In the genomic region with DNA sequence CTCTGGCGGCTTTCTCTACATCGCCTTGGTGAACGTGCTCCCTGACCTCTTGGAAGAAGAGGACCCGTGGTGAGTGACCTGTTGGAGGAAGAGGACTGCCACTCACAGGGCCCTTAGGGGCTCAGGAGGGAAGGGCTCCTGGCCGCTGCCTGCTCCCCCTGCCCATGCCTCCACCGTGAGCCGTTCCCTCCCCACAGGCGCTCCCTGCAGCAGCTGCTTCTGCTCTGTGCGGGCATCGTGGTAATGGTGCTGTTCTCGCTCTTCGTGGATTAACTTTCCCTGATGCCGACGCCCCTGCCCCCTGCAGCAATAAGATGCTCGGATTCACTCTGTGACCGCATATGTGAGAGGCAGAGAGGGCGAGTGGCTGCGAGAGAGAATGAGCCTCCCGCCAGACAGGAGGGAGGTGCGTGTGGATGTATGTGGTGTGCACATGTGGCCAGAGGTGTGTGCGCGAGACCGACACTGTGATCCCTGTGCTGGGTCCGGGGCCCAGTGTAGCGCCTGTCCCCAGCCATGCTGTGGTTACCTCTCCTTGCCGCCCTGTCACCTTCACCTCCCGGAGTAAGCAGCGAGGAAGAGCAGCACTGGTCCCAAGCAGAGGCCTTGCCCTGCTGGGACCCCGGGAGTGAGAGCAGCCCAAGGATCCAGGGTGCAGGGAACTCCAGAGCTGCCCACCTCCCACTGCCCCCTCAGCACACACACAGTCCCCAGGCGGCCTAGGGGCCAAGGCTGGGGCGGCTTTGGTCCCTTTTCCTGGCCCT, we compare ENCODE assay signal across 9 cellular contexts. TPM values are rescaled to one million over a fixed set of nuclear protein-coding genes. Genes with fewer than 3 reads are reported as not detected.
DNase-seq lines count a peak whose midpoint lies in the region; ATAC-seq and TF ChIP-seq lines count a peak whose summit lies in the region.
"Had no signal": no experiment of that assay in that cellular context is flagged by ENCODE, and none has a peak within 500 bp of the region (broad histone marks: within the 10 kb centered on the region; RNA-seq: fewer than 3 reads in every experiment).

No MANE protein-coding gene starts in this region.

- H3K4me3 ChIP-seq in PC-3 (ENCODE audit: low read length) (no peak overlapping the region), esophagus squamous epithelium (no peak overlapping the region), spleen (no peak overlapping the region)
- H3K4me3 ChIP-seq in CD8-positive, alpha-beta T cell (ENCODE audit: low read depth, low read length), result no peak overlapping the region

- CTCF ChIA-PET in PC-3 (lab: Charles Lee), result interaction anchor here (0.5 kb wide), 1 partner anchor 211 kb away, joined by 3 read pairs; no protein-coding TSS in a partner anchor
- CTCF ChIA-PET in CD8-positive, alpha-beta T cell (lab: Charles Lee), result interaction anchor here (2.6 to 7.1 kb wide), 2 partner anchors 42 to 43 kb away, joined by 17 to 139 read pairs; no protein-coding TSS in a partner anchor

- TF ChIP-seq CTCF in PC-3 (conservative IDR thresholded peaks at IDR 0.05; ENCODE audit: low read depth, low read length) (no peak), esophagus squamous epithelium (IDR thresholded peaks at IDR 0.05) (no peak), spleen (IDR thresholded peaks at IDR 0.05 in 8 of 11, conservative IDR thresholded peaks at IDR 0.05 in 3 of 11) (no peak)
- TF ChIP-seq CTCF in CD8-positive, alpha-beta T cell (IDR thresholded peaks at IDR 0.05), result no peak

- H3K4me3 Mint-ChIP-seq in activated T-helper 2 cell treated with anti-CD3 and anti-CD28 coated beads, Interferon-gamma antibody, Interleukin-2, Interleukin-4, amounts not matched to agents 10 μg/mL and 5 μg/mL and 100 μg/mL, durations not matched to agents 14 hours and 24 hours and 36 hours (ENCODE audit: low read depth), result no peak overlapping the region
- no peak overlapping the region for H3K4me3 Mint-ChIP-seq in CD8-positive, alpha-beta T cell
- H3K4me3 Mint-ChIP-seq: activated CD8-positive, alpha-beta T cell treated with anti-CD3 and anti-CD28 coated beads, Interleukin-2, amount 10 ng/mL, durations not matched to agents 7 days and 5 days; memory B cell had no signal

- intact Hi-C loops in PC-3 (cut with micrococcal nuclease), result no loop called here
- intact Hi-C loops in esophagus squamous epithelium (cut with DNase I), result no loop called here
- intact Hi-C loops in spleen (cut with DNase I; ENCODE audit: low total_unique reads), result no loop called here
- intact Hi-C loops in activated T-helper 2 cell treated with anti-CD3 and anti-CD28 coated beads, Interferon-gamma antibody, Interleukin-2, Interleukin-4, amounts not matched to agents 10 μg/mL and 5 μg/mL and 100 μg/mL, durations not matched to agents 14 hours and 24 hours and 36 hours (cut with micrococcal nuclease), result no loop called here
- intact Hi-C loops in CD8-positive, alpha-beta T cell (cut with DNase I, micrococcal nuclease), result loop anchor here in 1 of 2 experiments (10.0 kb wide), 1 partner anchor 430 kb away; a partner anchor contains a TSS

- no peaks in the 10 kb centered on the region for H3K9me3 Mint-ChIP-seq in activated T-helper 2 cell treated with anti-CD3 and anti-CD28 coated beads, Interferon-gamma antibody, Interleukin-2, Interleukin-4, amounts not matched to agents 10 μg/mL and 5 μg/mL and 100 μg/mL, durations not matched to agents 14 hours and 24 hours and 36 hours
- H3K9me3 Mint-ChIP-seq in CD8-positive, alpha-beta T cell, result no peaks in the 10 kb centered on the region
- H3K9me3 Mint-ChIP-seq: memory B cell had no signal

- H3K9ac ChIP-seq in PC-3 (ENCODE audit: low read length), result no peak overlapping the region

- no peak overlapping the region for H2AFZ ChIP-seq in PC-3 (ENCODE audit: low read length)

- H3F3A ChIP-seq in PC-3 (ENCODE audit: low read length, unreplicated experiment), result peaks cover 3% of the 10 kb centered on the region

- peaks cover 35% of the 10 kb centered on the region for H3K36me3 Mint-ChIP-seq in activated T-helper 2 cell treated with anti-CD3 and anti-CD28 coated beads, Interferon-gamma antibody, Interleukin-2, Interleukin-4, amounts not matched to agents 10 μg/mL and 5 μg/mL and 100 μg/mL, durations not matched to agents 14 hours and 24 hours and 36 hours (ENCODE audit: low read depth)
- peaks cover 53% of the 10 kb centered on the region for H3K36me3 Mint-ChIP-seq in CD8-positive, alpha-beta T cell

- H3K79me2 ChIP-seq in PC-3 (ENCODE audit: low read length), result peaks cover 8% of the 10 kb centered on the region

- H3K4me1 ChIP-seq in PC-3 (ENCODE audit: insufficient read depth, low read length) (peaks cover 20% of the 10 kb centered on the region), esophagus squamous epithelium (peaks cover 12 to 61% (median 35%) of the 10 kb centered on the region in 3 donors), spleen (peaks cover under 1 to 39% (median 21%) of the 10 kb centered on the region in 6 donors)
- H3K4me1 ChIP-seq in CD8-positive, alpha-beta T cell (ENCODE audit: insufficient read depth, low read length), result no peaks in the 10 kb centered on the region

- POLR2A ChIA-PET in PC-3 (lab: Charles Lee; ENCODE audit: unreplicated experiment), result interaction anchor here (0.6 kb wide), 1 partner anchor 69 kb away, joined by 8 read pairs; no protein-coding TSS in a partner anchor
- POLR2A ChIA-PET in CD8-positive, alpha-beta T cell (lab: Charles Lee), result no interaction called here

- in situ Hi-C loops in KBM-7 (cut with MboI; ENCODE audit: low pct_unique_long_range_greater_than_20kb, low sequenced_read_pairs), result loop anchor here (25.0 kb wide), 1 partner anchor 153 kb away; a partner anchor contains a TSS

- 73 to 86% methylated on average over 7 to 14 of the region's 31 CpGs for WGBS in esophagus squamous epithelium, 2 donors
- 85 to 92% (median 90%) methylated on average over 24 to 31 of the region's 31 CpGs for WGBS in spleen, 5 donors

- H3K9me2 ChIP-seq in PC-3 (replicated peaks; ENCODE audit: low read length), result no peaks in the 10 kb centered on the region

- BruUV-seq in PC-3 (replicated peaks; lab: Mats Ljungman, UMichigan), result no TSS peak

- DNase-seq in PC-3 (no peak), esophagus squamous epithelium (lab: John Stamatoyannopoulos, UW) (no peak), spleen (no peak), KBM-7 (no peak)
- DNase-seq in activated T-helper 2 cell treated with anti-CD3 and anti-CD28 coated beads, Interferon-gamma antibody, Interleukin-2, Interleukin-4, amounts not matched to agents 10 μg/mL and 5 μg/mL and 100 μg/mL, durations not matched to agents 14 hours and 24 hours and 36 hours (ENCODE audit: low spot score), result no peak
- DNase-seq in CD8-positive, alpha-beta T cell, result no peak
- DNase-seq: activated CD8-positive, alpha-beta T cell treated with anti-CD3 and anti-CD28 coated beads, Interleukin-2, amount 10 ng/mL, durations not matched to agents 7 days and 5 days; effector CD4-positive, alpha-beta T cell had no signal

- H3K4me2 ChIP-seq in PC-3 (ENCODE audit: low read length), result peak overlapping the region; percentile 44; the same call in 1 of the 2 replicates

- H3K27ac Mint-ChIP-seq in activated T-helper 2 cell treated with anti-CD3 and anti-CD28 coated beads, Interferon-gamma antibody, Interleukin-2, Interleukin-4, amounts not matched to agents 10 μg/mL and 5 μg/mL and 100 μg/mL, durations not matched to agents 14 hours and 24 hours and 36 hours, result no peak overlapping the region
- H3K27ac Mint-ChIP-seq in CD8-positive, alpha-beta T cell, result no peak overlapping the region
- H3K27ac Mint-ChIP-seq: activated CD8-positive, alpha-beta T cell treated with anti-CD3 and anti-CD28 coated beads, Interleukin-2, amount 10 ng/mL, durations not matched to agents 7 days and 5 days; memory B cell had no signal

- no peaks in the 10 kb centered on the region for H3K4me1 Mint-ChIP-seq in activated T-helper 2 cell treated with anti-CD3 and anti-CD28 coated beads, Interferon-gamma antibody, Interleukin-2, Interleukin-4, amounts not matched to agents 10 μg/mL and 5 μg/mL and 100 μg/mL, durations not matched to agents 14 hours and 24 hours and 36 hours (ENCODE audit: low read depth)
- H3K4me1 Mint-ChIP-seq in CD8-positive, alpha-beta T cell (ENCODE audit: low read depth), result peaks cover under 1% of the 10 kb centered on the region

- H3K27ac ChIP-seq in PC-3 (ENCODE audit: low read length) (peak overlapping the region; percentile 46), esophagus squamous epithelium (peak overlapping the region; percentile 78 to 91 (median 86)), spleen (peak overlapping the region in 5 of 8 donors; percentile 35 to 73 (median 54))
- no peak overlapping the region for H3K27ac ChIP-seq in CD8-positive, alpha-beta T cell (ENCODE audit: low read depth, low read length)

- H3K36me3 ChIP-seq in PC-3 (ENCODE audit: low read depth, low read length) (peaks cover 13% of the 10 kb centered on the region), esophagus squamous epithelium (peaks cover 24 to 82% (median 24%) of the 10 kb centered on the region in 3 donors), spleen (peaks cover 0 to 98% (median 58%) of the 10 kb centered on the region in 6 donors)
- peaks cover 12% of the 10 kb centered on the region for H3K36me3 ChIP-seq in CD8-positive, alpha-beta T cell (ENCODE audit: insufficient read depth, low read length)

- no peaks in the 10 kb centered on the region for H3K27me3 ChIP-seq in PC-3 (ENCODE audit: low read length)
- H3K27me3 ChIP-seq in esophagus squamous epithelium, result no peaks in the 10 kb centered on the region
- H3K27me3 ChIP-seq in spleen (replicated peaks in 1 of 7), result no peaks in the 10 kb centered on the region
- H3K27me3 ChIP-seq in CD8-positive, alpha-beta T cell (ENCODE audit: insufficient read depth, low read length), result no peaks in the 10 kb centered on the region

- H4K20me1 ChIP-seq in PC-3 (ENCODE audit: low read length), result peaks cover 9% of the 10 kb centered on the region; the same call in 1 of the 2 replicates

- no peak; the same call in 1 of the 2 replicates for ATAC-seq in PC-3
- no peak for ATAC-seq in CD8-positive, alpha-beta T cell
- ATAC-seq: activated CD8-positive, alpha-beta T cell treated with anti-CD3 and anti-CD28 coated beads, Interleukin-2, amount 10 ng/mL, durations not matched to agents 7 days and 5 days had no signal

- TF ChIP-seq POLR2A in esophagus squamous epithelium (IDR thresholded peaks at IDR 0.05) (no peak), spleen (IDR thresholded peaks at IDR 0.05) (no peak)

- H3K27me3 Mint-ChIP-seq in activated T-helper 2 cell treated with anti-CD3 and anti-CD28 coated beads, Interferon-gamma antibody, Interleukin-2, Interleukin-4, amounts not matched to agents 10 μg/mL and 5 μg/mL and 100 μg/mL, durations not matched to agents 14 hours and 24 hours and 36 hours (ENCODE audit: low read depth), result no peaks in the 10 kb centered on the region
- no peaks in the 10 kb centered on the region for H3K27me3 Mint-ChIP-seq in CD8-positive, alpha-beta T cell (ENCODE audit: low read depth)
- H3K27me3 Mint-ChIP-seq: memory B cell had no signal

- no peaks in the 10 kb centered on the region for H3K9me3 ChIP-seq in PC-3 (ENCODE audit: low read length)
- no peaks in the 10 kb centered on the region for H3K9me3 ChIP-seq in esophagus squamous epithelium
- H3K9me3 ChIP-seq in spleen, result no peaks in the 10 kb centered on the region
- H3K9me3 ChIP-seq in CD8-positive, alpha-beta T cell (ENCODE audit: low read length), result no peaks in the 10 kb centered on the region

RNA-seq across cellular contexts. Expression of a gene that starts 6.9 kb away (rescaled TPM):
- total RNA-seq in PC-3 (2014; rRNA removed) (29.4 and 32.5 TPM in 2 replicates), esophagus squamous epithelium (10 to 100 TPM; 10.9 to 44.3 (median 13.8) TPM), spleen (10 to 100 TPM; 26.3 to 48.4 (median 43.2) TPM)
- polyA plus RNA-seq in spleen, result 10 to 100 TPM; 21.7 to 40.2 (median 26.0) TPM
- total RNA-seq in activated T-helper 2 cell treated with anti-CD3 and anti-CD28 coated beads, Interferon-gamma antibody, Interleukin-2, Interleukin-4, amounts not matched to agents 10 μg/mL and 5 μg/mL and 100 μg/mL, durations not matched to agents 14 hours and 24 hours and 36 hours, result 12.5 and 15.2 TPM in 2 replicates
- total RNA-seq in CD8-positive, alpha-beta T cell, result 10 to 100 TPM; 34.0 to 34.6 TPM

RNA-seq across cellular contexts. Expression of a gene that starts 11.0 kb away (rescaled TPM):
- total RNA-seq in PC-3 (2014; rRNA removed) (275 and 314 TPM in 2 replicates), esophagus squamous epithelium (100 to 1,000 TPM in 3 of 4 donors, 10 to 100 TPM in 1; 72.9 to 134 (median 122) TPM), spleen (10 to 100 TPM; 59.7 to 80.8 (median 66.4) TPM)
- polyA plus RNA-seq in spleen, result 100 to 1,000 TPM in 1 of 3 donors, 10 to 100 TPM in 2; 64.3 to 105 (median 90.0) TPM
- 214 and 219 TPM in 2 replicates for total RNA-seq in activated T-helper 2 cell treated with anti-CD3 and anti-CD28 coated beads, Interferon-gamma antibody, Interleukin-2, Interleukin-4, amounts not matched to agents 10 μg/mL and 5 μg/mL and 100 μg/mL, durations not matched to agents 14 hours and 24 hours and 36 hours
- 10 to 100 TPM; 58.1 to 63.4 TPM for total RNA-seq in CD8-positive, alpha-beta T cell

RNA-seq across cellular contexts. Expression of a gene that starts 33.7 kb away (rescaled TPM):
- total RNA-seq in PC-3 (2014; rRNA removed) (0.23 TPM in 1 of 2 replicates, not detected in the other), esophagus squamous epithelium (under 1 TPM in 1 of 4 donors, not detected in 3; 0.38 TPM), spleen (1 to 10 TPM in 3 of 7 donors, under 1 TPM in 2, not detected in 2; 0.42 to 1.6 (median 1.2) TPM)
- 1 to 10 TPM in 1 of 3 donors, under 1 TPM in 2; 0.53 to 1.5 (median 0.74) TPM for polyA plus RNA-seq in spleen
- total RNA-seq in activated T-helper 2 cell treated with anti-CD3 and anti-CD28 coated beads, Interferon-gamma antibody, Interleukin-2, Interleukin-4, amounts not matched to agents 10 μg/mL and 5 μg/mL and 100 μg/mL, durations not matched to agents 14 hours and 24 hours and 36 hours, result 0.18 and 1.3 TPM in 2 replicates
- under 1 TPM; 0.84 to 0.94 TPM for total RNA-seq in CD8-positive, alpha-beta T cell

RNA-seq across cellular contexts. Expression of a gene that starts 36.9 kb away (rescaled TPM):
- 0.22 TPM in 1 of 2 replicates, not detected in the other for total RNA-seq in PC-3 (2014; rRNA removed)
- total RNA-seq in esophagus squamous epithelium, result 10 to 100 TPM in 2 of 4 donors, 1 to 10 TPM in 2; 2.6 to 15.4 (median 8.8) TPM
- total RNA-seq in spleen, result 100 to 1,000 TPM in 6 of 7 donors, 10 to 100 TPM in 1; 95.7 to 366 (median 198) TPM
- 100 to 1,000 TPM in 1 of 3 donors, 10 to 100 TPM in 2; 84.2 to 128 (median 91.8) TPM for polyA plus RNA-seq in spleen
- total RNA-seq in activated T-helper 2 cell treated with anti-CD3 and anti-CD28 coated beads, Interferon-gamma antibody, Interleukin-2, Interleukin-4, amounts not matched to agents 10 μg/mL and 5 μg/mL and 100 μg/mL, durations not matched to agents 14 hours and 24 hours and 36 hours, result 0.11 TPM in 1 of 2 replicates, not detected in the other
- 1 to 10 TPM in 1 of 2 experiments, under 1 TPM in 1; 0.58 to 1.1 TPM for total RNA-seq in CD8-positive, alpha-beta T cell
- total RNA-seq: activated CD8-positive, alpha-beta T cell treated with anti-CD3 and anti-CD28 coated beads, Interleukin-2, amount 10 ng/mL, durations not matched to agents 7 days and 5 days had no signal
